ENCODE assay signal across 12 cellular contexts in genomic region chr11:117202386-117203068, GRCh38. TPM values are rescaled to one million over a fixed set of nuclear protein-coding genes. Genes with fewer than 3 reads are reported as not detected.
DNase-seq lines count a peak whose midpoint lies in the region; ATAC-seq and TF ChIP-seq lines count a peak whose summit lies in the region.
"Had no signal": no experiment of that assay in that cellular context is flagged by ENCODE, and none has a peak within 500 bp of the region (broad histone marks: within the 10 kb centered on the region; RNA-seq: fewer than 3 reads in every experiment).

No MANE protein-coding gene starts in this region.

- ATAC-seq in activated T-helper 17 cell treated with anti-CD3 and anti-CD28 coated beads, Interleukin-2, amount 50 U/mL, for 72 hours (replicated peaks) = no peak
- ATAC-seq in GM21737 (IDR thresholded peaks at IDR 0.05; ENCODE audit: unreplicated experiment) = no peak

- no peaks in the 10 kb centered on the region for H3K27me3 Mint-ChIP-seq in activated T-helper 17 cell treated with anti-CD3 and anti-CD28 coated beads, Interleukin-2, amount 50 U/mL, for 72 hours

- peak overlapping the region; percentile 86 to 88 for H3K27ac ChIP-seq in right atrium auricular region
- H3K27ac ChIP-seq in rectal smooth muscle tissue (ENCODE audit: low read depth, low read length) = peak overlapping the region; percentile 99
- H3K27ac ChIP-seq: PC-9, VCaP had no signal

- H3K36me3 ChIP-seq in right atrium auricular region = peaks cover 60% of the 10 kb centered on the region
- H3K36me3 ChIP-seq in rectal smooth muscle tissue (ENCODE audit: control insufficient read depth, insufficient read depth, low read length) = peaks cover 48% of the 10 kb centered on the region

- no peaks in the 10 kb centered on the region for H3K9me3 ChIP-seq in right atrium auricular region

- H3K4me3 ChIP-seq in AG10803 (ENCODE audit: low read length) (peak overlapping the region; percentile 88), right atrium auricular region (peak overlapping the region; percentile 58 to 62), rectal smooth muscle tissue (ENCODE audit: low read length) (peak overlapping the region; percentile 86), foreskin fibroblast (ENCODE audit: low read depth in 1 of 2, low read length in 2 of 2) (peak overlapping the region in 1 of 2 donors; percentile 73)
- H3K4me3 ChIP-seq: PC-9 had no signal

- H3K36me3 Mint-ChIP-seq in activated T-helper 17 cell treated with anti-CD3 and anti-CD28 coated beads, Interleukin-2, amount 50 U/mL, for 72 hours (ENCODE audit: low read depth) = peaks cover 35% of the 10 kb centered on the region

- no peak overlapping the region for H3K9ac ChIP-seq in rectal smooth muscle tissue (ENCODE audit: low read length)

- no peak for TF ChIP-seq CTCF in AG10803 (conservative IDR thresholded peaks at IDR 0.05; ENCODE audit: low read length)
- no peak for TF ChIP-seq CTCF in right atrium auricular region (IDR thresholded peaks at IDR 0.05)
- TF ChIP-seq CTCF in foreskin fibroblast (IDR thresholded peaks at IDR 0.05; ENCODE audit: low read depth, low read length) = no peak

- no peak overlapping the region for H3K4me3 Mint-ChIP-seq in activated T-helper 17 cell treated with anti-CD3 and anti-CD28 coated beads, Interleukin-2, amount 50 U/mL, for 72 hours

- H3K27me3 ChIP-seq in right atrium auricular region = no peaks in the 10 kb centered on the region
- no peaks in the 10 kb centered on the region for H3K27me3 ChIP-seq in rectal smooth muscle tissue (ENCODE audit: control insufficient read depth, insufficient read depth, low read length)

- no peaks in the 10 kb centered on the region for H3K9me3 Mint-ChIP-seq in activated T-helper 17 cell treated with anti-CD3 and anti-CD28 coated beads, Interleukin-2, amount 50 U/mL, for 72 hours

- peaks cover 0 to 74% of the 10 kb centered on the region in 2 donors for H3K4me1 ChIP-seq in right atrium auricular region
- H3K4me1 ChIP-seq in rectal smooth muscle tissue (ENCODE audit: control insufficient read depth, insufficient read depth, low read length) = peaks cover 40% of the 10 kb centered on the region

- no peaks in the 10 kb centered on the region for H3K4me1 Mint-ChIP-seq in activated T-helper 17 cell treated with anti-CD3 and anti-CD28 coated beads, Interleukin-2, amount 50 U/mL, for 72 hours

- DNase-seq in AG10803 (ENCODE audit: low read depth) = no peak
- DNase-seq in right atrium auricular region (ENCODE audit: low spot score) = no peak
- DNase-seq in NCI-H2029 (lab: John Stamatoyannopoulos, UW) = no peak
- no peak for DNase-seq in cerebellar nuclear complex (lab: John Stamatoyannopoulos, UW)
- DNase-seq in foreskin fibroblast = no peak
- DNase-seq: kidney glomerular epithelial cell, NCI-H2029 treated with DMSO at 0.1 percent for 48 hours, PC-9 had no signal

- H3K27ac Mint-ChIP-seq in activated T-helper 17 cell treated with anti-CD3 and anti-CD28 coated beads, Interleukin-2, amount 50 U/mL, for 72 hours = peak overlapping the region; percentile 58

RNA-seq across cellular contexts. Expression of gene TAGLN, which starts 3.4 kb away (rescaled TPM):
- total RNA-seq in activated T-helper 17 cell treated with anti-CD3 and anti-CD28 coated beads, Interleukin-2, amount 50 U/mL, for 72 hours = 1 to 10 TPM; 5.1 to 9.6 TPM
- 1,000 to 10,000 TPM in 1 of 2 donors, 100 to 1,000 TPM in 1; 442 to 1,859 TPM for total RNA-seq in right atrium auricular region

RNA-seq across cellular contexts. Expression of gene SIDT2, which starts 24.0 kb away (rescaled TPM):
- 10 to 100 TPM; 25.0 to 43.9 TPM for total RNA-seq in activated T-helper 17 cell treated with anti-CD3 and anti-CD28 coated beads, Interleukin-2, amount 50 U/mL, for 72 hours
- total RNA-seq in right atrium auricular region = 10 to 100 TPM; 19.1 to 33.0 TPM

RNA-seq across cellular contexts. Expression of gene PCSK7, which starts 29.3 kb away (rescaled TPM):
- 100 to 1,000 TPM; 101 to 106 TPM for total RNA-seq in activated T-helper 17 cell treated with anti-CD3 and anti-CD28 coated beads, Interleukin-2, amount 50 U/mL, for 72 hours
- total RNA-seq in right atrium auricular region = 10 to 100 TPM; 25.3 to 32.8 TPM

RNA-seq across cellular contexts. Expression of gene RNF214, which starts 29.9 kb away (rescaled TPM):
- total RNA-seq in activated T-helper 17 cell treated with anti-CD3 and anti-CD28 coated beads, Interleukin-2, amount 50 U/mL, for 72 hours = 10 to 100 TPM; 15.3 to 18.6 TPM
- total RNA-seq in right atrium auricular region = 10 to 100 TPM; 11.0 to 11.5 TPM

RNA-seq across cellular contexts. Expression of gene PAFAH1B2, which starts 58.4 kb away (rescaled TPM):
- total RNA-seq in activated T-helper 17 cell treated with anti-CD3 and anti-CD28 coated beads, Interleukin-2, amount 50 U/mL, for 72 hours = 10 to 100 TPM; 53.7 to 87.6 TPM
- total RNA-seq in right atrium auricular region = 10 to 100 TPM; 41.1 to 65.8 TPM

Comparison
In these comparisons a context has a peak if more than half of its experiments do, and no peak if none do; other contexts are left out.
1. RNA of gene TAGLN, which starts 3.4 kb away (total RNA-seq): 442 to 1,859 TPM in right atrium auricular region; 5.1 to 9.6 TPM in activated T-helper 17 cell treated with anti-CD3 and anti-CD28 coated beads, Interleukin-2, amount 50 U/mL, for 72 hours; every median in the first group is over 10 times any median in the second.